ENCODE assay signal across 27 cellular contexts in genomic region chr10:48437546-48437945, GRCh38.
"Had no signal": no experiment of that assay in that cellular context is flagged by ENCODE, and none has a peak within 500 bp of the region (broad histone marks: within the 10 kb centered on the region; RNA-seq: fewer than 3 reads in every experiment).

No MANE protein-coding gene starts in this region.

- H3K4me3 Mint-ChIP-seq: activated CD4-positive, alpha-beta memory T cell treated with anti-CD3 and anti-CD28 coated beads, Interleukin-2, amount 10 ng/mL, durations not matched to agents 7 days and 5 days; activated CD8-positive, alpha-beta memory T cell treated with anti-CD3 and anti-CD28 coated beads, Interleukin-2, amount 10 ng/mL, durations not matched to agents 7 days and 5 days; activated naive CD4-positive, alpha-beta T cell treated with anti-CD3 and anti-CD28 coated beads, Interleukin-2, amount 10 ng/mL, durations not matched to agents 7 days and 5 days; activated naive CD8-positive, alpha-beta T cell; activated naive CD8-positive, alpha-beta T cell treated with anti-CD3 and anti-CD28 coated beads, Interleukin-2, amount 50 U/mL, for 24 hours had no signal

- H3K27me3 Mint-ChIP-seq: activated CD4-positive, alpha-beta memory T cell treated with anti-CD3 and anti-CD28 coated beads, Interleukin-2, amount 10 ng/mL, durations not matched to agents 7 days and 5 days; activated CD8-positive, alpha-beta memory T cell treated with anti-CD3 and anti-CD28 coated beads, Interleukin-2, amount 10 ng/mL, durations not matched to agents 7 days and 5 days; activated naive CD4-positive, alpha-beta T cell treated with anti-CD3 and anti-CD28 coated beads, Interleukin-2, amount 10 ng/mL, durations not matched to agents 7 days and 5 days; activated naive CD8-positive, alpha-beta T cell; activated naive CD8-positive, alpha-beta T cell treated with anti-CD3 and anti-CD28 coated beads, Interleukin-2, amount 50 U/mL, for 24 hours had no signal

- H3K27me3 ChIP-seq: brain microvascular endothelial cell had no signal

- DNase-seq: activated CD4-positive, alpha-beta memory T cell treated with anti-CD3 and anti-CD28 coated beads, Interleukin-2, amount 10 ng/mL, durations not matched to agents 7 days and 5 days; activated CD4-positive, alpha-beta T cell treated with anti-CD3 and anti-CD28 coated beads for 1 hour; activated CD4-positive, alpha-beta T cell treated with anti-CD3 and anti-CD28 coated beads for 48 hours; activated CD4-positive, CD25-positive, alpha-beta regulatory T cell; activated CD8-positive, alpha-beta memory T cell treated with anti-CD3 and anti-CD28 coated beads for 24 hours; activated CD8-positive, alpha-beta memory T cell treated with anti-CD3 and anti-CD28 coated beads, Interleukin-2, amount 10 ng/mL, durations not matched to agents 7 days and 5 days; activated CD8-positive, alpha-beta memory T cell treated with anti-CD3 and anti-CD28 coated beads, Interleukin-2, amount 50 U/mL, for 48 hours; activated effector memory CD4-positive, alpha-beta T cell treated with Interleukin-2 at 50 U/mL for 16 hours; activated naive CD4-positive, alpha-beta T cell treated with anti-CD3 and anti-CD28 coated beads, Interleukin-2, amount 10 ng/mL, durations not matched to agents 7 days and 5 days; activated naive CD8-positive, alpha-beta T cell treated with anti-CD3 and anti-CD28 coated beads, Interleukin-2, amount 50 U/mL, for 24 hours; activated T-cell treated with anti-CD3 and anti-CD28 coated beads, Interleukin-2, amount 50 U/mL, for 48 hours; anterior cingulate cortex; brain microvascular endothelial cell; central memory CD4-positive, alpha-beta T cell; NCI-H1092 treated with DMSO at 0.1 percent for 48 hours; NCI-H1694; NCI-H1930; NCI-H2107; NCI-H2171; NCI-H524 treated with DMSO at 0.1 percent for 48 hours; PC-9; SIG-M5; T1000; WERI-Rb-1 had no signal

- H3K36me3 Mint-ChIP-seq: activated naive CD8-positive, alpha-beta T cell had no signal

- H3K4me2 ChIP-seq: PC-9 had no signal

- H3K4me1 Mint-ChIP-seq: activated CD4-positive, alpha-beta memory T cell treated with anti-CD3 and anti-CD28 coated beads, Interleukin-2, amount 10 ng/mL, durations not matched to agents 7 days and 5 days; activated CD8-positive, alpha-beta memory T cell treated with anti-CD3 and anti-CD28 coated beads, Interleukin-2, amount 10 ng/mL, durations not matched to agents 7 days and 5 days; activated naive CD4-positive, alpha-beta T cell treated with anti-CD3 and anti-CD28 coated beads, Interleukin-2, amount 10 ng/mL, durations not matched to agents 7 days and 5 days; activated naive CD8-positive, alpha-beta T cell treated with anti-CD3 and anti-CD28 coated beads, Interleukin-2, amount 50 U/mL, for 24 hours had no signal

- H3K27ac Mint-ChIP-seq: activated CD4-positive, alpha-beta memory T cell treated with anti-CD3 and anti-CD28 coated beads, Interleukin-2, amount 10 ng/mL, durations not matched to agents 7 days and 5 days; activated CD8-positive, alpha-beta memory T cell treated with anti-CD3 and anti-CD28 coated beads, Interleukin-2, amount 10 ng/mL, durations not matched to agents 7 days and 5 days; activated naive CD4-positive, alpha-beta T cell treated with anti-CD3 and anti-CD28 coated beads, Interleukin-2, amount 10 ng/mL, durations not matched to agents 7 days and 5 days; activated naive CD8-positive, alpha-beta T cell; activated naive CD8-positive, alpha-beta T cell treated with anti-CD3 and anti-CD28 coated beads, Interleukin-2, amount 50 U/mL, for 24 hours had no signal

- H2AFZ ChIP-seq: PC-9 had no signal

- ATAC-seq: activated CD8-positive, alpha-beta memory T cell treated with anti-CD3 and anti-CD28 coated beads, Interleukin-2, amount 10 ng/mL, durations not matched to agents 7 days and 5 days; activated naive CD8-positive, alpha-beta T cell treated with anti-CD3 and anti-CD28 coated beads, Interleukin-2, amount 50 U/mL, for 24 hours; Right ventricle myocardium inferior had no signal

- H3K4me3 ChIP-seq: PC-9 had no signal

- H3K27ac ChIP-seq: brain microvascular endothelial cell, PC-9, RWPE1, WERI-Rb-1 had no signal

- H3K9me3 Mint-ChIP-seq: activated CD4-positive, alpha-beta memory T cell treated with anti-CD3 and anti-CD28 coated beads, Interleukin-2, amount 10 ng/mL, durations not matched to agents 7 days and 5 days; activated naive CD4-positive, alpha-beta T cell treated with anti-CD3 and anti-CD28 coated beads, Interleukin-2, amount 10 ng/mL, durations not matched to agents 7 days and 5 days; activated naive CD8-positive, alpha-beta T cell treated with anti-CD3 and anti-CD28 coated beads, Interleukin-2, amount 50 U/mL, for 24 hours had no signal
